ENCODE assay signal across 1 cellular context in genomic region chr19:1668339-1669123, GRCh38.
TF ChIP-seq lines count a peak whose summit lies in the region.

No MANE protein-coding gene starts in this region.

TF ChIP-seq in K562, 482 proteins besides CTCF, POLR2A, EP300 and RAD21 (continued from another document):
- peak; percentile 23; the same call in 1 of the 2 replicates for TF ChIP-seq ZBTB40 (IDR thresholded peaks at IDR 0.05)
- TF ChIP-seq ZBTB40 (CRISPR knock-in tag; IDR thresholded peaks at IDR 0.05): no peak
- TF ChIP-seq, protein P1, sequence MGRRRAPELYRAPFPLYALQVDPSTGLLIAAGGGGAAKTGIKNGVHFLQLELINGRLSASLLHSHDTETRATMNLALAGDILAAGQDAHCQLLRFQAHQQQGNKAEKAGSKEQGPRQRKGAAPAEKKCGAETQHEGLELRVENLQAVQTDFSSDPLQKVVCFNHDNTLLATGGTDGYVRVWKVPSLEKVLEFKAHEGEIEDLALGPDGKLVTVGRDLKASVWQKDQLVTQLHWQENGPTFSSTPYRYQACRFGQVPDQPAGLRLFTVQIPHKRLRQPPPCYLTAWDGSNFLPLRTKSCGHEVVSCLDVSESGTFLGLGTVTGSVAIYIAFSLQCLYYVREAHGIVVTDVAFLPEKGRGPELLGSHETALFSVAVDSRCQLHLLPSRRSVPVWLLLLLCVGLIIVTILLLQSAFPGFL (CRISPR knock-in tag; IDR thresholded peaks at IDR 0.05): no peak
- TF ChIP-seq, protein P2, sequence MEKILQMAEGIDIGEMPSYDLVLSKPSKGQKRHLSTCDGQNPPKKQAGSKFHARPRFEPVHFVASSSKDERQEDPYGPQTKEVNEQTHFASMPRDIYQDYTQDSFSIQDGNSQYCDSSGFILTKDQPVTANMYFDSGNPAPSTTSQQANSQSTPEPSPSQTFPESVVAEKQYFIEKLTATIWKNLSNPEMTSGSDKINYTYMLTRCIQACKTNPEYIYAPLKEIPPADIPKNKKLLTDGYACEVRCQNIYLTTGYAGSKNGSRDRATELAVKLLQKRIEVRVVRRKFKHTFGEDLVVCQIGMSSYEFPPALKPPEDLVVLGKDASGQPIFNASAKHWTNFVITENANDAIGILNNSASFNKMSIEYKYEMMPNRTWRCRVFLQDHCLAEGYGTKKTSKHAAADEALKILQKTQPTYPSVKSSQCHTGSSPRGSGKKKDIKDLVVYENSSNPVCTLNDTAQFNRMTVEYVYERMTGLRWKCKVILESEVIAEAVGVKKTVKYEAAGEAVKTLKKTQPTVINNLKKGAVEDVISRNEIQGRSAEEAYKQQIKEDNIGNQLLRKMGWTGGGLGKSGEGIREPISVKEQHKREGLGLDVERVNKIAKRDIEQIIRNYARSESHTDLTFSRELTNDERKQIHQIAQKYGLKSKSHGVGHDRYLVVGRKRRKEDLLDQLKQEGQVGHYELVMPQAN (IDR thresholded peaks at IDR 0.05; ENCODE audit: borderline replicate concordance): peak; percentile 34; the same call in 1 of the 2 replicates
